Comparison of ENCODE assay signal across 12 cellular contexts in genomic region chr5:15285901-15286583, GRCh38.
DNase-seq lines count a peak whose midpoint lies in the region; ATAC-seq and TF ChIP-seq lines count a peak whose summit lies in the region.
"Had no signal": no experiment of that assay in that cellular context is flagged by ENCODE, and none has a peak within 500 bp of the region (broad histone marks: within the 10 kb centered on the region; RNA-seq: fewer than 3 reads in every experiment).

No MANE protein-coding gene starts in this region.

- CTCF ChIA-PET in BJ (lab: Yijun Ruan, JAX), result no interaction called here
- CTCF ChIA-PET in activated naive CD4-positive, alpha-beta T cell treated with anti-CD3 and anti-CD28 coated beads, Interleukin-2, amount 10 ng/mL, durations not matched to agents 7 days and 5 days (lab: Charles Lee), result no interaction called here

- POLR2A ChIA-PET in BJ (lab: Charles Lee), result no interaction called here

- H3K36me3 ChIP-seq in BJ (ENCODE audit: control insufficient read depth, insufficient read depth, low read length), result no peaks in the 10 kb centered on the region
- no peaks in the 10 kb centered on the region for H3K36me3 ChIP-seq in esophagus muscularis mucosa
- no peaks in the 10 kb centered on the region for H3K36me3 ChIP-seq in mesenchymal stem cell (ENCODE audit: control insufficient read depth in 1 of 2, insufficient read depth in 2 of 2, low read depth in 1 of 2, low read length in 2 of 2)
- H3K36me3 ChIP-seq: gastrocnemius medialis had no signal

- H2BK15ac ChIP-seq in mesenchymal stem cell (ENCODE audit: low read depth, poor library complexity, severe bottlenecking), result no peak overlapping the region

- DNase-seq in BJ (ENCODE audit: low read depth) (peak; percentile 41), LHCN-M2 (ENCODE audit: low read depth) (peak; percentile 60), esophagus muscularis mucosa (ENCODE audit: extremely low spot score) (peak; percentile 82), mesenchymal stem cell (peak; percentile 59), NCI-H510A (lab: John Stamatoyannopoulos, UW) (no peak), NCI-H146 treated with DMSO at 0.1 percent for 48 hours (lab: John Stamatoyannopoulos, UW; ENCODE audit: unreplicated experiment) (no peak)
- DNase-seq in activated naive CD4-positive, alpha-beta T cell treated with anti-CD3 and anti-CD28 coated beads, Interleukin-2, amount 10 ng/mL, durations not matched to agents 7 days and 5 days, result no peak
- DNase-seq: gastrocnemius medialis, NCI-H1436, T-helper 17 cell had no signal

- H3K4me3 ChIP-seq in BJ (ENCODE audit: low read depth, low read length) (no peak overlapping the region), esophagus muscularis mucosa (no peak overlapping the region), mesenchymal stem cell (ENCODE audit: insufficient read depth in 1 of 2, low read depth in 1 of 2, low read length in 2 of 2) (peak overlapping the region in 1 of 2 experiments; percentile 53)
- H3K4me3 ChIP-seq: gastrocnemius medialis, mucosa of descending colon had no signal

- no peaks in the 10 kb centered on the region for H3K4me1 Mint-ChIP-seq in activated naive CD4-positive, alpha-beta T cell treated with anti-CD3 and anti-CD28 coated beads, Interleukin-2, amount 10 ng/mL, durations not matched to agents 7 days and 5 days
- H3K4me1 Mint-ChIP-seq: T-helper 17 cell had no signal

- no peak overlapping the region for H3K4me2 ChIP-seq in mesenchymal stem cell (ENCODE audit: low read length, poor library complexity, severe bottlenecking)

- H3K9me3 ChIP-seq in esophagus muscularis mucosa (no peaks in the 10 kb centered on the region), mesenchymal stem cell (ENCODE audit: control insufficient read depth, low read length) (no peaks in the 10 kb centered on the region)
- H3K9me3 ChIP-seq: gastrocnemius medialis, mucosa of descending colon had no signal

- no peak overlapping the region for H3K4ac ChIP-seq in mesenchymal stem cell (ENCODE audit: low read depth in 1 of 2, low read length in 2 of 2)

- no peak overlapping the region for H4K91ac ChIP-seq in mesenchymal stem cell (ENCODE audit: low read length)

- no peak overlapping the region for H4K8ac ChIP-seq in mesenchymal stem cell (ENCODE audit: low read length)

- no peak for TF ChIP-seq POLR2A in esophagus muscularis mucosa (IDR thresholded peaks at IDR 0.05; ENCODE audit: low read depth)

- TF ChIP-seq CTCF in BJ (IDR thresholded peaks at IDR 0.05; ENCODE audit: insufficient read depth, low read depth, low read length) (no peak), esophagus muscularis mucosa (IDR thresholded peaks at IDR 0.05) (no peak)

- WGBS in esophagus muscularis mucosa, result 25% methylated on average over 5 of the region's 5 CpGs
- WGBS in mesenchymal stem cell, result 19% methylated on average over 5 of the region's 5 CpGs

- peak overlapping the region; percentile 30 for H3K9ac ChIP-seq in mesenchymal stem cell (ENCODE audit: low read length)

- no peaks in the 10 kb centered on the region for H3K36me3 Mint-ChIP-seq in activated naive CD4-positive, alpha-beta T cell treated with anti-CD3 and anti-CD28 coated beads, Interleukin-2, amount 10 ng/mL, durations not matched to agents 7 days and 5 days

- no peaks in the 10 kb centered on the region for H3K27me3 ChIP-seq in BJ (ENCODE audit: control insufficient read depth, insufficient read depth, low read length)
- H3K27me3 ChIP-seq in esophagus muscularis mucosa, result no peaks in the 10 kb centered on the region
- no peaks in the 10 kb centered on the region for H3K27me3 ChIP-seq in mesenchymal stem cell (ENCODE audit: control insufficient read depth in 1 of 2, insufficient read depth in 1 of 2, low read length in 2 of 2)
- H3K27me3 ChIP-seq: gastrocnemius medialis had no signal

- no peak for ATAC-seq in HG03280 (IDR thresholded peaks at IDR 0.05; ENCODE audit: unreplicated experiment)
- ATAC-seq: gastrocnemius medialis, mucosa of descending colon, T-helper 17 cell had no signal

- peaks cover 0 to 8% (median 0%) of the 10 kb centered on the region in 4 donors for H3K4me1 ChIP-seq in esophagus muscularis mucosa
- peaks cover 1% of the 10 kb centered on the region for H3K4me1 ChIP-seq in mesenchymal stem cell (ENCODE audit: control insufficient read depth, insufficient read depth, low read depth, low read length)
- H3K4me1 ChIP-seq: gastrocnemius medialis had no signal

- no peak overlapping the region for H2AK5ac ChIP-seq in mesenchymal stem cell (ENCODE audit: low read length, severe bottlenecking)

- H2AFZ ChIP-seq in mesenchymal stem cell (ENCODE audit: low read depth, low read length), result no peak overlapping the region

- H3K27ac Mint-ChIP-seq in activated naive CD4-positive, alpha-beta T cell treated with anti-CD3 and anti-CD28 coated beads, Interleukin-2, amount 10 ng/mL, durations not matched to agents 7 days and 5 days, result no peak overlapping the region
- H3K27ac Mint-ChIP-seq: T-helper 17 cell had no signal

- no peak overlapping the region for H2BK5ac ChIP-seq in mesenchymal stem cell (ENCODE audit: low read depth, low read length, poor library complexity, severe bottlenecking)

- no peak overlapping the region for H3K4me3 Mint-ChIP-seq in activated naive CD4-positive, alpha-beta T cell treated with anti-CD3 and anti-CD28 coated beads, Interleukin-2, amount 10 ng/mL, durations not matched to agents 7 days and 5 days
- H3K4me3 Mint-ChIP-seq: T-helper 17 cell had no signal

- H3K23ac ChIP-seq in mesenchymal stem cell (ENCODE audit: low read length in 2 of 2), result no peak overlapping the region

- no peak overlapping the region for H3K14ac ChIP-seq in mesenchymal stem cell (ENCODE audit: low read length in 2 of 2)

- no peak overlapping the region for H2BK12ac ChIP-seq in mesenchymal stem cell (ENCODE audit: low read length in 2 of 2)

- H3K18ac ChIP-seq in mesenchymal stem cell (ENCODE audit: low read depth in 1 of 2, low read length in 2 of 2), result no peak overlapping the region

- H2BK120ac ChIP-seq in mesenchymal stem cell (ENCODE audit: low read depth, low read length), result no peak overlapping the region

- no peaks in the 10 kb centered on the region for H3K79me1 ChIP-seq in mesenchymal stem cell (replicated peaks; ENCODE audit: low read length, poor library complexity, severe bottlenecking)

- no peak for TF ChIP-seq EP300 in esophagus muscularis mucosa (IDR thresholded peaks at IDR 0.05)

- no peaks in the 10 kb centered on the region for H3K27me3 Mint-ChIP-seq in activated naive CD4-positive, alpha-beta T cell treated with anti-CD3 and anti-CD28 coated beads, Interleukin-2, amount 10 ng/mL, durations not matched to agents 7 days and 5 days
- H3K27me3 Mint-ChIP-seq: T-helper 17 cell had no signal

- intact Hi-C loops in esophagus muscularis mucosa (cut with DNase I), result no loop called here

- peaks cover 15% of the 10 kb centered on the region for H3K9me3 Mint-ChIP-seq in activated naive CD4-positive, alpha-beta T cell treated with anti-CD3 and anti-CD28 coated beads, Interleukin-2, amount 10 ng/mL, durations not matched to agents 7 days and 5 days

- H3K27ac ChIP-seq in esophagus muscularis mucosa (replicated peaks in 1 of 4) (no peak overlapping the region), mesenchymal stem cell (ENCODE audit: low read length, poor library complexity, severe bottlenecking) (no peak overlapping the region)
- H3K27ac ChIP-seq: gastrocnemius medialis had no signal

Comparison
In these comparisons a context has a peak if more than half of its experiments do, and no peak if none do; other contexts are left out.
1. DNase-seq: peak in BJ (single experiment), LHCN-M2 (single experiment), esophagus muscularis mucosa (single experiment) and mesenchymal stem cell (single experiment); none in NCI-H510A (single experiment), NCI-H146 treated with DMSO at 0.1 percent for 48 hours (single experiment) and activated naive CD4-positive, alpha-beta T cell treated with anti-CD3 and anti-CD28 coated beads, Interleukin-2, amount 10 ng/mL, durations not matched to agents 7 days and 5 days (single experiment).